Comparison of ENCODE assay signal across 14 cellular contexts in genomic region chr12:92437452-92437851, GRCh38.
"Had no signal": no experiment of that assay in that cellular context is flagged by ENCODE, and none has a peak within 500 bp of the region (broad histone marks: within the 10 kb centered on the region; RNA-seq: fewer than 3 reads in every experiment).

No MANE protein-coding gene starts in this region.

- H3K27ac ChIP-seq: colonic mucosa, neutrophil, testis, upper lobe of right lung had no signal

- DNase-seq: activated CD4-positive, alpha-beta T cell treated with anti-CD3 and anti-CD28 coated beads, Interleukin-2, amount 50 U/mL, for 1 hour; activated T-cell treated with anti-CD3 and anti-CD28 coated beads, Interleukin-2, amount 50 U/mL, for 1 hour; caudate nucleus; colonic mucosa; effector CD8-positive, alpha-beta T cell; left ventricle myocardium superior; posterior cingulate gyrus; testis; upper lobe of right lung had no signal

- FAIRE-seq: frontal cortex, keratinocyte had no signal

- H3K4me3 ChIP-seq: colonic mucosa, testis, upper lobe of right lung had no signal

- ATAC-seq: SK-N-SH treated with all-trans-retinoic acid at 6 μM for 48 hours; stimulated activated effector memory CD8-positive, alpha-beta T cell treated with anti-CD3 and anti-CD28 coated beads, Interleukin-12 subunit alpha, Interleukin-12 subunit beta, amount 100 ng/mL, for 72 hours; upper lobe of right lung had no signal

- H3K27ac Mint-ChIP-seq: stimulated activated effector memory CD8-positive, alpha-beta T cell treated with anti-CD3 and anti-CD28 coated beads, Interleukin-12 subunit alpha, Interleukin-12 subunit beta, amount 100 ng/mL, for 72 hours had no signal

- H3K36me3 ChIP-seq: colonic mucosa, neutrophil, upper lobe of right lung had no signal

- H3K36me3 Mint-ChIP-seq: stimulated activated effector memory CD8-positive, alpha-beta T cell treated with anti-CD3 and anti-CD28 coated beads, Interleukin-12 subunit alpha, Interleukin-12 subunit beta, amount 100 ng/mL, for 72 hours had no signal

- H3K27me3 ChIP-seq: colonic mucosa, neutrophil, testis, upper lobe of right lung had no signal

- H3K4me3 Mint-ChIP-seq: stimulated activated effector memory CD8-positive, alpha-beta T cell treated with anti-CD3 and anti-CD28 coated beads, Interleukin-12 subunit alpha, Interleukin-12 subunit beta, amount 100 ng/mL, for 72 hours had no signal

- H3K9me3 ChIP-seq: colonic mucosa, neutrophil, testis, upper lobe of right lung had no signal

- H3K4me1 ChIP-seq: colonic mucosa, testis, upper lobe of right lung had no signal
